ENCODE assay signal across 18 cellular contexts in genomic region chr4:29277381-29277780, GRCh38.
DNase-seq lines count a peak whose midpoint lies in the region; TF ChIP-seq lines count a peak whose summit lies in the region.
"Had no signal": no experiment of that assay in that cellular context is flagged by ENCODE, and none has a peak within 500 bp of the region (broad histone marks: within the 10 kb centered on the region; RNA-seq: fewer than 3 reads in every experiment).

No MANE protein-coding gene starts in this region.

- H3K4me3 ChIP-seq in astrocyte of the cerebellum (ENCODE audit: low read depth, low read length): no peak overlapping the region
- H3K4me3 ChIP-seq in fibroblast of villous mesenchyme (ENCODE audit: low read depth, low read length): no peak overlapping the region
- H3K4me3 ChIP-seq: left ventricle myocardium inferior, right atrium auricular region, tibial nerve had no signal

- TF ChIP-seq CTCF in astrocyte of the cerebellum (IDR thresholded peaks at IDR 0.05; ENCODE audit: low read depth, low read length, missing control alignments): no peak
- no peak for TF ChIP-seq CTCF in fibroblast of villous mesenchyme (IDR thresholded peaks at IDR 0.05; ENCODE audit: insufficient read depth, low read depth, low read length)

- in situ Hi-C loops in astrocyte of the cerebellum (cut with HindIII; ENCODE audit: low sequenced_read_pairs): no loop called here

- peak; percentile 47 for DNase-seq in A172 (ENCODE audit: low spot score)
- DNase-seq in HT1080 (ENCODE audit: low read depth): peak; percentile 80
- peak; percentile 15 for DNase-seq in astrocyte of the cerebellum (ENCODE audit: low read depth)
- DNase-seq in fibroblast of villous mesenchyme (ENCODE audit: low read depth): peak; percentile 18
- no peak for DNase-seq in CD1c-positive myeloid dendritic cell (ENCODE audit: extremely low spot score)
- DNase-seq in NCI-H446 treated with DMSO at 0.1 percent for 48 hours (lab: John Stamatoyannopoulos, UW): no peak
- DNase-seq in medulla oblongata (ENCODE audit: extremely low spot score): no peak
- no peak for DNase-seq in NOMO-1 treated with dmso at 0.1 percent for 144 hours (lab: John Stamatoyannopoulos, UW; ENCODE audit: unreplicated experiment)
- DNase-seq: ACHN; activated CD4-positive, CD25-positive, alpha-beta regulatory T cell treated with anti-CD3 and anti-CD28 coated beads, Interleukin-2, amount 50 U/mL, for 72 hours; CD4-positive, alpha-beta T cell; DMS79; H9; left ventricle myocardium inferior; NCI-H1092; stimulated activated naive B cell treated with anti-CD40 and anti-IgM and Interleukin-4, amounts not matched to agents 10 μg/mL and 1 μg/mL and 100 μg/mL, for 72 hours had no signal

Comparison
In these comparisons a context has a peak if more than half of its experiments do, and no peak if none do; other contexts are left out.
1. DNase-seq: peak in A172 (single experiment), HT1080 (single experiment), astrocyte of the cerebellum (single experiment) and fibroblast of villous mesenchyme (single experiment); none in CD1c-positive myeloid dendritic cell (single experiment), NCI-H446 treated with DMSO at 0.1 percent for 48 hours (single experiment), medulla oblongata (single experiment) and NOMO-1 treated with dmso at 0.1 percent for 144 hours (single experiment).